Comparison of ENCODE assay signal across 1 cellular context in the genomic region with DNA sequence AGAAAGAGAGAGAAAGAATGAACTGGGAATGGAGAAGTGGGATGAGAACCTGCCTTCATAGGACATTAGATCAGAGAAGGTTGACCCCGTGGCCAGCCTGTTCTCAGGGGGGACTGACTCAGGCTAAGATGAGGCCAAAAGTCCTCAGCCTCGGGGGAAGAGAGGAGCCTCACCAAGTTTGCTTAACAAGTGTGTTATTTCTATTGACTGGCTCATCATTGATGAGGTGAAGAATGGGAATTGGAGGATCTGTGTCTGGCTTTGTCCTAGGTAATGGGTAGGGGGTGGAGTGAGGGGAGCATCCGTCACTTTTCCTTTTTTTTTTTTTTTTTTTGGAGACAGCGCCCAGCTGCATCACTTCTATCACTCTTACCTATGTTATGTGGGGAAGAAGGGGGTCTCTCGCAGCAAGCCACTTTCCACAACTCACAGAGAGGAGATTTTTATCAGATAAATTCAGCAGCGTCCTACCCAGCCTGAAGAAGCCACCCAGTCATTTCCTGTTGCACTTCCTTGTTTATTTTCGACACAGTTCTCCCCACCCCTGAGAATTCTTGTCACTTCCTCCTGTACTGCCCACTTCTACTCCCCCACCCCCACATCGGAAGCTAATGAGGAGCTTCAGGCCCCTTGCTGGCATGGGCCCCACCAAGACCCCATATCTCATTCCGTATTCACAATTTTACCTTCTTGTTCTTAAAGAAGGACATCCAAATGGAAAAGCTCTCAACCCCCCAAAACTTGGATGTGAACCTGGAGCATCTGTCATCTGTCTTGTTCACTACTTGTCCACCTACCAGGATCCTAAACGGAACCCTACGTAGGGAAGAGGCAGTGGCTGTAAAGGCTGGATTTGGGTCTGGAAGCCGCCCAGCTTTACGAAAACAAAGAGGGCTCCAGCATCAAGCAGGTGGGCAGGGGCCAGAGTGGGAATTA.
TF ChIP-seq lines count a peak whose summit lies in the region.

No MANE protein-coding gene starts in this region.

TF ChIP-seq in endothelial cell of umbilical vein, 7 proteins besides CTCF, POLR2A, EP300 and RAD21:
- TF ChIP-seq MYC (IDR thresholded peaks at IDR 0.05; ENCODE audit: low read depth, low read length) (no peak), JUN (IDR thresholded peaks at IDR 0.05; ENCODE audit: borderline replicate concordance, insufficient read depth, insufficient read length, low read depth) (peak; percentile 33), FOS (IDR thresholded peaks at IDR 0.05; ENCODE audit: borderline replicate concordance, insufficient read depth, low read length) (no peak), GATA2 (IDR thresholded peaks at IDR 0.05; ENCODE audit: insufficient read depth, insufficient read length, low read depth, low read length) (peak; percentile 73), POLR2AphosphoS5 (IDR thresholded peaks at IDR 0.05; ENCODE audit: insufficient read depth, low read depth, low read length) (peak; percentile 34)
